Comparison of ENCODE assay signal across 33 cellular contexts in the genomic region with DNA sequence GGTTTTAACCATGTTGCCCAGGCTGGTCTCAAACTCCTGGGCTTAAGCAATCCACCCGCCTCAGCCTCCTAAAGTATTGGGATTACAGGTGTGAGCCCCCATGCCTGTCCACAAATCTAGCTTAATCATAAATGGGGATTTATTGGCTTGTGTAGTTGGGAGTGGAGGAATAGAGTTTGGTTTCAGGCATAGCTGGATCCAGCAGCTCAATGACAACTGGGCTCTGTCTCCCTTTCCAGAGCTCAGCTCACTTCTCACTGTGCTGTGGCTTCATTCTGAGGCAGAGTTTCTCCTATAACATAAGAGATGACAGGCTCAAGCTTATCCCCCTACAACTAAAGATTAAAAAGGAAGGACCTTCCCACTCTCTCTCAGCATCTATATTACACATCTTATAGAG.
"Had no signal": no experiment of that assay in that cellular context is flagged by ENCODE, and none has a peak within 500 bp of the region (broad histone marks: within the 10 kb centered on the region; RNA-seq: fewer than 3 reads in every experiment).

No MANE protein-coding gene starts in this region.

- H3K27me3 ChIP-seq: adrenal gland, ascending aorta, body of pancreas, brain microvascular endothelial cell, breast epithelium, cardiac muscle cell had no signal

- H3K4me3 ChIP-seq: adrenal gland, ascending aorta, body of pancreas, breast epithelium, cardiac muscle cell had no signal

- H3K9me3 ChIP-seq: adrenal gland, body of pancreas had no signal

- FAIRE-seq: astrocyte, bronchial epithelial cell had no signal

- DNase-seq: activated effector memory CD4-positive, alpha-beta T cell treated with anti-CD3 and anti-CD28 coated beads, Interleukin-2, amount 50 U/mL, for 16 hours; activated effector memory CD4-positive, alpha-beta T cell treated with Interleukin-2 at 50 U/mL for 16 hours; activated gamma-delta T cell; activated gamma-delta T cell treated with Interleukin-2 at 50 U/mL for 16 hours; activated naive CD4-positive, alpha-beta T cell treated with anti-CD3 and anti-CD28 coated beads for 36 hours; activated naive CD4-positive, alpha-beta T cell treated with anti-CD3 and anti-CD28 coated beads, Interleukin-2, amount 10 ng/mL, durations not matched to agents 7 days and 5 days; activated naive CD4-positive, alpha-beta T cell treated with anti-CD3 and anti-CD28 coated beads, Interleukin-2, amount 50 U/mL, for 16 hours; activated naive CD4-positive, alpha-beta T cell treated with Interleukin-2 at 50 U/mL for 16 hours; activated naive CD8-positive, alpha-beta T cell treated with anti-CD3 and anti-CD28 coated beads for 36 hours; activated naive CD8-positive, alpha-beta T cell treated with anti-CD3 and anti-CD28 coated beads, Interleukin-2, amount 10 ng/mL, durations not matched to agents 7 days and 5 days; activated naive CD8-positive, alpha-beta T cell treated with anti-CD3 and anti-CD28 coated beads, Interleukin-2, amount 50 U/mL, for 24 hours; activated T-cell treated with anti-CD3 and anti-CD28 coated beads, Interleukin-2, amount 50 U/mL, for 1 hour; activated T-cell treated with anti-CD3 and anti-CD28 coated beads, Interleukin-2, amount 50 U/mL, for 24 hours; activated T-cell treated with anti-CD3 and anti-CD28 coated beads, Interleukin-2, amount 50 U/mL, for 4 hours; activated T-cell treated with anti-CD3 and anti-CD28 coated beads, Interleukin-2, amount 50 U/mL, for 48 hours; activated T-cell treated with anti-CD3 and anti-CD28 coated beads, Interleukin-2, amount 50 U/mL, for 72 hours; adrenal gland; amniotic stem cell; amygdala; anterior cingulate cortex; aorta; body of pancreas; brain microvascular endothelial cell; caudate nucleus; central memory CD4-positive, alpha-beta T cell; cerebellar nuclear complex had no signal

- H3K4me1 ChIP-seq: adrenal gland, ascending aorta, body of pancreas, breast epithelium had no signal

- H3K36me3 ChIP-seq: adrenal gland, ascending aorta, brain microvascular endothelial cell, breast epithelium, cardiac muscle cell had no signal

- ATAC-seq: activated naive CD4-positive, alpha-beta T cell treated with anti-CD3 and anti-CD28 coated beads, Interleukin-2, amount 50 U/mL, for 72 hours; activated naive CD8-positive, alpha-beta T cell treated with anti-CD3 and anti-CD28 coated beads, Interleukin-2, amount 50 U/mL, for 24 hours; activated T-cell treated with anti-CD3 and anti-CD28 coated beads, Interleukin-2, amount 50 U/mL, for 4 hours; activated T-cell treated with anti-CD3 and anti-CD28 coated beads, Interleukin-2, amount 50 U/mL, for 72 hours; activated T-helper 17 cell treated with anti-CD3 and anti-CD28 coated beads, Interleukin-2, amount 50 U/mL, for 72 hours; body of pancreas had no signal

- H3K27ac ChIP-seq: adrenal gland, ascending aorta, body of pancreas, brain microvascular endothelial cell, breast epithelium had no signal
